Comparison of ENCODE assay signal across 16 cellular contexts in the genomic region with DNA sequence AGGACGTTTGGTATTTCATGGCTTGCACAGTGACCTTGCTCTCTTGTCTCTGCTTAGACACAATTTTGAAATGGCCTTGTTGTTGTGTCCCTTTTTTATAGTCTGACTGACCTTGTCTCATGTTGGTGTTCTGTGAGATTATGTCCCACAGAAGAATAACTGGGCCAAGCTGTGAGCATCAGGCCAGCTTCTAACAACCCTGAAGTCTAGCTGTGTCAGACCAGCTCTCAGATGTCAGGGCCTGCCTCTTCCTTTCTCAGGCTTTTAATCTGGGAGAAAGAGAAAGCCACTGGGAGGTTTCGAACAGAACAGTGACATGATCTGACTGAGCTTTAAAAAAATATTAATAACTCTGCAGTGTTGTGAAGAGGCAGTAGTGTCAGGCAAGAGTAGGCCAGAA. TPM values are rescaled to one million over a fixed set of nuclear protein-coding genes. Genes with fewer than 3 reads are reported as not detected.
A peak's percentile ranks its signal among the peaks of the same experiment; 100 is the strongest.
DNase-seq lines count a peak whose midpoint lies in the region; ATAC-seq, FAIRE-seq and TF ChIP-seq lines count a peak whose summit lies in the region.
"Had no signal": no experiment of that assay in that cellular context is flagged by ENCODE, and none has a peak within 500 bp of the region (broad histone marks: within the 10 kb centered on the region; RNA-seq: fewer than 3 reads in every experiment).

No MANE protein-coding gene starts in this region.

- H2AFZ ChIP-seq in GM23338: no peak overlapping the region
- no peak overlapping the region; the same call in none of the 2 replicates for H2AFZ ChIP-seq in GM12878 (ENCODE audit: control insufficient read depth, low read depth, low read length)
- no peak overlapping the region for H2AFZ ChIP-seq in neural progenitor cell (replicated peaks)

- TF ChIP-seq CTCF in GM23338 (conservative IDR thresholded peaks at IDR 0.05; ENCODE audit: low read depth in 2 of 2) (no peak), GM12878 (IDR thresholded peaks at IDR 0.05 in 2 of 3, conservative IDR thresholded peaks at IDR 0.05 in 1 of 3; ENCODE audit: control insufficient read depth in 2 of 3, extremely low read depth in 1 of 3, insufficient read depth in 1 of 3, low read depth in 3 of 3, low read length in 3 of 3) (no peak), neural progenitor cell (IDR thresholded peaks at IDR 0.05) (no peak), upper lobe of left lung (IDR thresholded peaks at IDR 0.05) (no peak), GM20000 (IDR thresholded peaks at IDR 0.05; ENCODE audit: extremely low read depth, missing control alignments) (no peak)

- no peak for TF ChIP-seq POLR2A in GM12878 (IDR thresholded peaks at IDR 0.05; ENCODE audit: low read depth, low read length)
- TF ChIP-seq POLR2A in upper lobe of left lung (IDR thresholded peaks at IDR 0.05): no peak

- H3K4me2 ChIP-seq in GM23338 (peak overlapping the region; percentile 81; the same call in 1 of the 2 replicates), GM12878 (ENCODE audit: control insufficient read depth, insufficient read depth) (peak overlapping the region; percentile 62), neural progenitor cell (peak overlapping the region; percentile 81)

- H4K20me1 ChIP-seq in GM23338 (replicated peaks; ENCODE audit: insufficient read depth) (no peaks in the 10 kb centered on the region; the same call in 1 of the 2 replicates), GM12878 (ENCODE audit: control insufficient read depth, insufficient read depth) (no peaks in the 10 kb centered on the region), neural progenitor cell (ENCODE audit: low read depth) (peaks cover 8% of the 10 kb centered on the region)

- peak overlapping the region; percentile 0 for H3K27ac Mint-ChIP-seq in activated T-cell treated with anti-CD3 and anti-CD28 coated beads, Interleukin-2, amount 50 U/mL, for 24 hours
- no peak overlapping the region for H3K27ac Mint-ChIP-seq in activated T-cell treated with anti-CD3 and anti-CD28 coated beads, Interleukin-2, amount 50 U/mL, for 72 hours
- H3K27ac Mint-ChIP-seq in GM23338 (no peak overlapping the region), neural progenitor cell (no peak overlapping the region)

- no peak for ATAC-seq in activated T-cell treated with anti-CD3 and anti-CD28 coated beads, Interleukin-2, amount 50 U/mL, for 72 hours (replicated peaks in 1 of 2)
- ATAC-seq in GM23338: no peak
- ATAC-seq in GM12878: peak; percentile 24
- ATAC-seq in upper lobe of left lung (ENCODE audit: low FRiP score in 2 of 2): no peak

- H3K27me3 ChIP-seq in GM23338 (ENCODE audit: insufficient read depth): no peaks in the 10 kb centered on the region
- H3K27me3 ChIP-seq in GM12878 (replicated peaks in 1 of 2; ENCODE audit: control insufficient read depth in 2 of 2, insufficient read depth in 2 of 2, low read length in 1 of 2): no peaks in the 10 kb centered on the region
- H3K27me3 ChIP-seq in neural progenitor cell: no peaks in the 10 kb centered on the region
- H3K27me3 ChIP-seq in upper lobe of left lung: no peaks in the 10 kb centered on the region
- H3K27me3 ChIP-seq: tibial nerve had no signal

- peaks cover 3% of the 10 kb centered on the region for H3K4me1 Mint-ChIP-seq in activated T-cell treated with anti-CD3 and anti-CD28 coated beads, Interleukin-2, amount 50 U/mL, for 24 hours (ENCODE audit: low read depth)
- no peaks in the 10 kb centered on the region for H3K4me1 Mint-ChIP-seq in activated T-cell treated with anti-CD3 and anti-CD28 coated beads, Interleukin-2, amount 50 U/mL, for 72 hours (ENCODE audit: low read depth)
- H3K4me1 Mint-ChIP-seq in GM23338: 0 out of 3 replicates have a peak, but pooled peaks cover 4% of the 10 kb centered on the region
- peaks cover 12% of the 10 kb centered on the region for H3K4me1 Mint-ChIP-seq in neural progenitor cell

- peak overlapping the region; percentile 1 for H3K4me3 Mint-ChIP-seq in activated T-cell treated with anti-CD3 and anti-CD28 coated beads, Interleukin-2, amount 50 U/mL, for 24 hours
- no peak overlapping the region for H3K4me3 Mint-ChIP-seq in activated T-cell treated with anti-CD3 and anti-CD28 coated beads, Interleukin-2, amount 50 U/mL, for 72 hours
- H3K4me3 Mint-ChIP-seq in GM23338 (no peak overlapping the region), neural progenitor cell (no peak overlapping the region)

- no peaks in the 10 kb centered on the region for H3K9me2 ChIP-seq in GM23338 (ENCODE audit: insufficient read depth)

- TF ChIP-seq EP300 in GM12878 (IDR thresholded peaks at IDR 0.05; ENCODE audit: borderline replicate concordance in 1 of 2, control insufficient read depth in 1 of 2, low read depth in 2 of 2, low read length in 2 of 2) (no peak), upper lobe of left lung (IDR thresholded peaks at IDR 0.05) (no peak)

- no peaks in the 10 kb centered on the region for H3K9me3 Mint-ChIP-seq in activated T-cell treated with anti-CD3 and anti-CD28 coated beads, Interleukin-2, amount 50 U/mL, for 24 hours
- H3K9me3 Mint-ChIP-seq in activated T-cell treated with anti-CD3 and anti-CD28 coated beads, Interleukin-2, amount 50 U/mL, for 72 hours: no peaks in the 10 kb centered on the region
- no peaks in the 10 kb centered on the region for H3K9me3 Mint-ChIP-seq in GM23338
- H3K9me3 Mint-ChIP-seq in neural progenitor cell: no peaks in the 10 kb centered on the region
- H3K9me3 Mint-ChIP-seq: naive B cell had no signal

- no peaks in the 10 kb centered on the region for H3K27me3 Mint-ChIP-seq in activated T-cell treated with anti-CD3 and anti-CD28 coated beads, Interleukin-2, amount 50 U/mL, for 24 hours
- no peaks in the 10 kb centered on the region for H3K27me3 Mint-ChIP-seq in activated T-cell treated with anti-CD3 and anti-CD28 coated beads, Interleukin-2, amount 50 U/mL, for 72 hours (ENCODE audit: low read depth)
- no peaks in the 10 kb centered on the region for H3K27me3 Mint-ChIP-seq in GM23338 (ENCODE audit: insufficient read depth, low read depth, poor library complexity)
- no peaks in the 10 kb centered on the region for H3K27me3 Mint-ChIP-seq in neural progenitor cell (ENCODE audit: insufficient read depth, low read depth)
- H3K27me3 Mint-ChIP-seq: naive B cell had no signal

- TF ChIP-seq RAD21 in GM12878 (IDR thresholded peaks at IDR 0.05; ENCODE audit: insufficient read depth, low read depth, low read length): no peak

- RAD21 ChIA-PET in GM12878 (lab: Charles Lee; ENCODE audit: unreplicated experiment): interaction anchor here (0.7 to 3.8 kb wide), 9 partner anchors 9 to 257 kb away, joined by 3 to 25 read pairs (median 4); partner anchors contain the start of gene SPTY2D1

- H3K9me3 ChIP-seq in GM12878 (replicated peaks; ENCODE audit: control insufficient read depth, insufficient read depth, low read length) (no peaks in the 10 kb centered on the region), neural progenitor cell (ENCODE audit: low read depth) (no peaks in the 10 kb centered on the region), upper lobe of left lung (no peaks in the 10 kb centered on the region)
- H3K9me3 ChIP-seq: tibial nerve had no signal

- H3K36me3 ChIP-seq in GM23338 (ENCODE audit: insufficient read depth) (no peaks in the 10 kb centered on the region), GM12878 (ENCODE audit: control insufficient read depth in 2 of 2, insufficient read depth in 2 of 2, low read length in 1 of 2) (no peaks in the 10 kb centered on the region; a peak in 1 of 4 replicates), neural progenitor cell (no peaks in the 10 kb centered on the region), upper lobe of left lung (no peaks in the 10 kb centered on the region)

- no peak for FAIRE-seq in GM12878 (lab: Jason Lieb, UNC)
- FAIRE-seq: bronchial epithelial cell had no signal

- DNase-seq in activated T-cell treated with anti-CD3 and anti-CD28 coated beads, Interleukin-2, amount 50 U/mL, for 24 hours: no peak
- DNase-seq in activated T-cell treated with anti-CD3 and anti-CD28 coated beads, Interleukin-2, amount 50 U/mL, for 72 hours: no peak
- DNase-seq in GM23338 (ENCODE audit: low spot score) (no peak), GM12878 (ENCODE audit: low read depth, low spot score) (no peak), neural progenitor cell (ENCODE audit: low spot score) (no peak), DMS53 treated with DMSO at 0.1 percent for 48 hours (lab: John Stamatoyannopoulos, UW; ENCODE audit: unreplicated experiment) (no peak), upper lobe of left lung (no peak), GM20000 (ENCODE audit: low spot score) (no peak)
- DNase-seq: activated naive CD4-positive, alpha-beta T cell treated with Interleukin-2 at 50 U/mL for 16 hours; MV-4-11; naive B cell; retina; stimulated activated CD4-positive, alpha-beta T cell treated with anti-CD3 and anti-CD28 coated beads, Interleukin-4, amount 100 ng/mL, for 1 hour had no signal

- peaks cover 6% of the 10 kb centered on the region; the same call in 1 of the 2 replicates for H3K4me1 ChIP-seq in GM23338 (ENCODE audit: insufficient read depth)
- peaks cover 7% of the 10 kb centered on the region for H3K4me1 ChIP-seq in GM12878 (ENCODE audit: control insufficient read depth, insufficient read depth, low read length)
- peaks cover 16% of the 10 kb centered on the region for H3K4me1 ChIP-seq in neural progenitor cell
- peaks cover 19 to 37% (median 30%) of the 10 kb centered on the region in 4 donors for H3K4me1 ChIP-seq in upper lobe of left lung

- H3K9ac ChIP-seq in GM12878 (ENCODE audit: control insufficient read depth, insufficient read depth, low read length): no peak overlapping the region; the same call in 1 of the 2 replicates
- peak overlapping the region; percentile 3 for H3K9ac ChIP-seq in neural progenitor cell

- BruUV-seq in GM12878 (replicated peaks; lab: Mats Ljungman, UMichigan): no TSS peak

- SMC1A ChIA-PET in GM12878 (lab: Charles Lee; ENCODE audit: uncharacterized antibody, unreplicated experiment): interaction anchor here (1.0 to 8.3 kb wide), 8 partner anchors 11 to 346 kb away, joined by 3 to 64 read pairs (median 4); partner anchors contain the start of gene SPTY2D1

- POLR2A ChIA-PET in GM12878 (lab: Charles Lee): interaction anchor here (1.1 to 2.0 kb wide), 7 partner anchors 11 to 178 kb away, joined by 3 to 12 read pairs (median 4); partner anchors contain the start of gene SPTY2D1

- no peaks in the 10 kb centered on the region for H3K36me3 Mint-ChIP-seq in activated T-cell treated with anti-CD3 and anti-CD28 coated beads, Interleukin-2, amount 50 U/mL, for 24 hours (ENCODE audit: low read depth)
- H3K36me3 Mint-ChIP-seq in activated T-cell treated with anti-CD3 and anti-CD28 coated beads, Interleukin-2, amount 50 U/mL, for 72 hours (ENCODE audit: insufficient read depth in 2 of 2): no peaks in the 10 kb centered on the region
- H3K36me3 Mint-ChIP-seq in GM23338 (ENCODE audit: low read depth) (0 out of 3 replicates have a peak, but pooled peaks cover 3% of the 10 kb centered on the region), neural progenitor cell (no peaks in the 10 kb centered on the region)
- H3K36me3 Mint-ChIP-seq: naive B cell had no signal

- H3K79me2 ChIP-seq in GM23338 (replicated peaks; ENCODE audit: insufficient read depth): peaks cover 66% of the 10 kb centered on the region
- peaks cover 23% of the 10 kb centered on the region for H3K79me2 ChIP-seq in GM12878 (ENCODE audit: control insufficient read depth, insufficient read depth, low read length)
- H3K79me2 ChIP-seq in neural progenitor cell (ENCODE audit: low read depth): peaks cover 68% of the 10 kb centered on the region

- no peak overlapping the region for H3K4me3 ChIP-seq in GM23338
- H3K4me3 ChIP-seq in GM12878: peak overlapping the region; percentile 37; the same call in 1 of the 2 replicates
- peak overlapping the region; percentile 67 for H3K4me3 ChIP-seq in neural progenitor cell
- H3K4me3 ChIP-seq in upper lobe of left lung: no peak overlapping the region
- H3K4me3 ChIP-seq: tibial nerve had no signal

- H3K27ac ChIP-seq in GM23338 (ENCODE audit: low read depth): no peak overlapping the region
- no peak overlapping the region for H3K27ac ChIP-seq in GM12878 (ENCODE audit: control insufficient read depth, insufficient read depth)
- no peak overlapping the region for H3K27ac ChIP-seq in neural progenitor cell
- H3K27ac ChIP-seq in upper lobe of left lung: peak overlapping the region in 1 of 4 donors; percentile 14

- 65% methylated on average over 2 of the region's 2 CpGs for WGBS in GM12878 (ENCODE audit: insufficient coverage, insufficient replicate concordance, low lambda C conversion rate, missing lambda C conversion rate)
- WGBS in upper lobe of left lung, 2 donors: 53 to 62% methylated on average over 2 of the region's 2 CpGs

- in situ Hi-C loops in GM12878 (cut with MboI): no loop called here

- intact Hi-C loops in GM12878 (cut with micrococcal nuclease; ENCODE audit: unreplicated experiment): no loop called here

- H3F3A ChIP-seq in GM23338 (replicated peaks; ENCODE audit: low read depth) (no peaks in the 10 kb centered on the region), neural progenitor cell (ENCODE audit: low read depth) (peaks cover 4% of the 10 kb centered on the region)

- CTCF ChIA-PET in GM12878 (lab: Yijun Ruan, JAX): interaction anchor here (0.6 to 2.0 kb wide), 7 partner anchors 13 to 476 kb away, joined by 3 to 6 read pairs (median 3); partner anchors contain the start of gene SPTY2D1

RNA-seq across cellular contexts. Expression of gene UEVLD, which starts 2.0 kb away (rescaled TPM):
- 10 to 100 TPM; 17.5 to 24.3 TPM for total RNA-seq in activated T-cell treated with anti-CD3 and anti-CD28 coated beads, Interleukin-2, amount 50 U/mL, for 72 hours
- 11.8 and 12.7 TPM in 2 replicates for total RNA-seq in GM23338 (2014; rRNA removed; shearing (Covaris generic))
- polyA plus RNA-seq in GM23338 (2016; fragmentation: Nextera tagmentation; extraction: Ambion mirVana) (6.0 and 10.2 TPM in 2 replicates), GM12878 (2011; rRNA removed) (16.3 and 23.8 TPM in 2 replicates), GM12878 (2014; fragmentation: Illumina TruSeq; extraction: Trizol) (14.1 and 16.1 TPM in 2 replicates), GM12878 (2014; fragmentation: Nextera tagmentation; extraction: Ambion mirVana) (1 to 10 TPM; 6.5 to 9.6 TPM), GM12878 (2014; rRNA removed) (8.0 and 10.6 TPM in 2 replicates), GM12878 (2016; fragmentation: Nextera tagmentation; extraction: Ambion mirVana) (10 to 100 TPM; 13.3 to 13.8 TPM)
- 20.9 and 21.3 TPM in 2 replicates for total RNA-seq in GM12878 (2013; cell fraction: nucleolus; rRNA removed)
- total RNA-seq in GM12878 (2014; rRNA removed) (13.5 and 14.7 TPM in 2 replicates), GM12878 (2014; rRNA removed; fragmentation: Illumina TruSeq; extraction: Trizol) (14.4 and 14.7 TPM in 2 replicates), GM12878 (2021) (10.2 and 12.0 TPM in 2 replicates), neural progenitor cell (ENCODE audit: low replicate concordance) (16.1 and 20.4 TPM in 2 replicates), upper lobe of left lung (10 to 100 TPM; 10.3 to 26.0 (median 19.1) TPM)
- 4.3 TPM for polyA plus RNA-seq in GM12878 (2011; ENCODE audit: low read depth)
- 6.4 and 10.2 TPM in 2 replicates for polyA plus RNA-seq in GM12878 (2011; cell fraction: cytosol; rRNA removed)
- 5.9 TPM in 2 replicates for polyA plus RNA-seq in GM12878 (2011; cell fraction: nucleus; rRNA removed)
- 6.9 and 7.3 TPM in 2 replicates for polyA plus RNA-seq in GM12878 (2012)
- 13.9 and 20.8 TPM in 2 replicates for polyA minus RNA-seq in GM12878 (2011; rRNA and poly(A)+ RNA removed)
- 3.0 and 3.7 TPM in 2 replicates for polyA minus RNA-seq in GM12878 (2011; cell fraction: cytosol; rRNA and poly(A)+ RNA removed)
- polyA minus RNA-seq in GM12878 (2011; cell fraction: nucleus; rRNA and poly(A)+ RNA removed): 5.4 and 8.0 TPM in 2 replicates

RNA-seq across cellular contexts. Expression of gene MISFA, which starts 9.0 kb away (rescaled TPM):
- total RNA-seq in activated T-cell treated with anti-CD3 and anti-CD28 coated beads, Interleukin-2, amount 50 U/mL, for 72 hours: 1 to 10 TPM; 1.0 to 3.1 TPM
- total RNA-seq in GM23338 (2014; rRNA removed; shearing (Covaris generic)): 1.7 TPM in 1 of 2 replicates, not detected in the other
- 5.1 and 7.9 TPM in 2 replicates for polyA plus RNA-seq in GM23338 (2016; fragmentation: Nextera tagmentation; extraction: Ambion mirVana)
- 1.4 and 2.3 TPM in 2 replicates for total RNA-seq in GM12878 (2013; cell fraction: nucleolus; rRNA removed)
- total RNA-seq in GM12878 (2014; rRNA removed): 1.0 and 3.3 TPM in 2 replicates
- 2.9 and 3.9 TPM in 2 replicates for total RNA-seq in GM12878 (2014; rRNA removed; fragmentation: Illumina TruSeq; extraction: Trizol)
- total RNA-seq in GM12878 (2021): 3.8 and 4.6 TPM in 2 replicates
- polyA plus RNA-seq in GM12878 (2011; ENCODE audit: low read depth): 3.5 TPM
- polyA plus RNA-seq in GM12878 (2011; rRNA removed): 1.3 and 3.7 TPM in 2 replicates
- 0.59 and 1.1 TPM in 2 replicates for polyA plus RNA-seq in GM12878 (2011; cell fraction: cytosol; rRNA removed)
- polyA plus RNA-seq in GM12878 (2011; cell fraction: nucleus; rRNA removed): 0.35 and 1.2 TPM in 2 replicates
- 2.0 and 2.8 TPM in 2 replicates for polyA plus RNA-seq in GM12878 (2012)
- polyA plus RNA-seq in GM12878 (2014; fragmentation: Illumina TruSeq; extraction: Trizol): 0.88 TPM in 1 of 2 replicates, not detected in the other
- 1 to 10 TPM; 2.1 to 2.8 TPM for polyA plus RNA-seq in GM12878 (2014; fragmentation: Nextera tagmentation; extraction: Ambion mirVana)
- 2.5 TPM in 1 of 2 replicates, not detected in the other for polyA plus RNA-seq in GM12878 (2014; rRNA removed)
- 1 to 10 TPM; 2.3 TPM for polyA plus RNA-seq in GM12878 (2016; fragmentation: Nextera tagmentation; extraction: Ambion mirVana)
- polyA minus RNA-seq in GM12878 (2011; rRNA and poly(A)+ RNA removed): 0.72 and 1.5 TPM in 2 replicates
- not detected in 2 replicates for polyA minus RNA-seq in GM12878 (2011; cell fraction: cytosol; rRNA and poly(A)+ RNA removed)
- 2.2 and 4.2 TPM in 2 replicates for polyA minus RNA-seq in GM12878 (2011; cell fraction: nucleus; rRNA and poly(A)+ RNA removed)
- 0.65 and 1.6 TPM in 2 replicates for total RNA-seq in neural progenitor cell (ENCODE audit: low replicate concordance)
- 1 to 10 TPM in 3 of 6 donors, under 1 TPM in 1, not detected in 2; 0.76 to 6.0 (median 1.8) TPM for total RNA-seq in upper lobe of left lung
- total RNA-seq: HT1080 had no signal

RNA-seq across cellular contexts. Expression of gene SPTY2D1, which starts 43.6 kb away (rescaled TPM):
- 10 to 100 TPM; 23.1 to 25.3 TPM for total RNA-seq in activated T-cell treated with anti-CD3 and anti-CD28 coated beads, Interleukin-2, amount 50 U/mL, for 72 hours
- total RNA-seq in GM23338 (2014; rRNA removed; shearing (Covaris generic)): 14.1 TPM in 2 replicates
- polyA plus RNA-seq in GM23338 (2016; fragmentation: Nextera tagmentation; extraction: Ambion mirVana) (5.4 and 5.9 TPM in 2 replicates), GM12878 (2011; rRNA removed) (14.9 and 24.3 TPM in 2 replicates), GM12878 (2014; fragmentation: Illumina TruSeq; extraction: Trizol) (28.5 and 31.1 TPM in 2 replicates), GM12878 (2014; fragmentation: Nextera tagmentation; extraction: Ambion mirVana) (1 to 10 TPM; 4.6 to 4.7 TPM), GM12878 (2014; rRNA removed) (9.8 and 12.2 TPM in 2 replicates), GM12878 (2016; fragmentation: Nextera tagmentation; extraction: Ambion mirVana) (10 to 100 TPM; 18.2 to 18.6 TPM)
- 19.2 and 21.6 TPM in 2 replicates for total RNA-seq in GM12878 (2013; cell fraction: nucleolus; rRNA removed)
- total RNA-seq in GM12878 (2014; rRNA removed) (13.9 and 15.4 TPM in 2 replicates), GM12878 (2014; rRNA removed; fragmentation: Illumina TruSeq; extraction: Trizol) (20.3 and 21.2 TPM in 2 replicates), GM12878 (2021) (15.8 and 16.0 TPM in 2 replicates), neural progenitor cell (ENCODE audit: low replicate concordance) (10.8 and 12.3 TPM in 2 replicates), upper lobe of left lung (10 to 100 TPM in 5 of 6 donors, 1 to 10 TPM in 1; 10.0 to 25.5 (median 18.6) TPM)
- 8.6 TPM for polyA plus RNA-seq in GM12878 (2011; ENCODE audit: low read depth)
- 12.8 and 16.4 TPM in 2 replicates for polyA plus RNA-seq in GM12878 (2011; cell fraction: cytosol; rRNA removed)
- 6.8 and 8.2 TPM in 2 replicates for polyA plus RNA-seq in GM12878 (2011; cell fraction: nucleus; rRNA removed)
- polyA plus RNA-seq in GM12878 (2012): 13.0 and 13.5 TPM in 2 replicates
- polyA minus RNA-seq in GM12878 (2011; rRNA and poly(A)+ RNA removed): 11.6 and 23.3 TPM in 2 replicates
- 7.9 and 8.3 TPM in 2 replicates for polyA minus RNA-seq in GM12878 (2011; cell fraction: cytosol; rRNA and poly(A)+ RNA removed)
- polyA minus RNA-seq in GM12878 (2011; cell fraction: nucleus; rRNA and poly(A)+ RNA removed): 3.3 and 5.6 TPM in 2 replicates

Comparison
In these comparisons a context has a peak if more than half of its experiments do, and no peak if none do; other contexts are left out.
1. H3K4me3 ChIP-seq: peak in GM12878 (single experiment) and neural progenitor cell (single experiment); none in GM23338 (single experiment) and upper lobe of left lung (0 of 4).
2. Peak in every context shown above with its lines, with median percentiles within 50 percentile points of each other: H3K4me2 ChIP-seq.